20 cellular contexts compared by ENCODE assay signal in genomic region chr3:85796140-85796539, GRCh38.
"Had no signal": no experiment of that assay in that cellular context is flagged by ENCODE, and none has a peak within 500 bp of the region (broad histone marks: within the 10 kb centered on the region; RNA-seq: fewer than 3 reads in every experiment).

No MANE protein-coding gene starts in this region.

- H3K4me3 ChIP-seq: SK-N-MC had no signal

- DNase-seq: activated CD4-positive, alpha-beta T cell treated with anti-CD3 and anti-CD28 coated beads for 48 hours; activated CD4-positive, alpha-beta T cell treated with anti-CD3 and anti-CD28 coated beads, Interleukin-2, amount 50 U/mL, for 4 hours; activated CD8-positive, alpha-beta memory T cell treated with anti-CD3 and anti-CD28 coated beads, Interleukin-2, amount 50 U/mL, for 48 hours; activated CD8-positive, alpha-beta T cell treated with anti-CD3 and anti-CD28 coated beads, Interleukin-2, amount 10 ng/mL, durations not matched to agents 7 days and 5 days; activated naive CD4-positive, alpha-beta T cell; activated T-cell treated with anti-CD3 and anti-CD28 coated beads, Interleukin-2, amount 50 U/mL, for 1 hour; aorta; Karpas-422; MM.1S; NCI-H1105; NCI-H1436; NCI-H1694 treated with DMSO at 0.1 percent for 48 hours; NCI-H2029 treated with DMSO at 0.1 percent for 48 hours; NCI-H446; NCI-H524; PC-3; T-helper 1 cell; WERI-Rb-1 had no signal

- H3K27ac ChIP-seq: SK-N-MC, WERI-Rb-1 had no signal

- ATAC-seq: activated CD4-positive, CD25-positive, alpha-beta regulatory T cell treated with anti-CD3 and anti-CD28 coated beads, Interleukin-2, amount 50 U/mL, for 24 hours; activated CD8-positive, alpha-beta T cell treated with anti-CD3 and anti-CD28 coated beads, Interleukin-2, amount 10 ng/mL, durations not matched to agents 7 days and 5 days; PC-3 had no signal

- H3K36me3 ChIP-seq: WERI-Rb-1 had no signal
